Comparison of ENCODE assay signal across 27 cellular contexts in genomic region chrX:145502670-145503069, GRCh38.
"Had no signal": no experiment of that assay in that cellular context is flagged by ENCODE, and none has a peak within 500 bp of the region (broad histone marks: within the 10 kb centered on the region; RNA-seq: fewer than 3 reads in every experiment).

No MANE protein-coding gene starts in this region.

- H3K4me3 ChIP-seq: pancreas, prostate gland, right lobe of liver, sigmoid colon, stomach, thoracic aorta, thyroid gland, tibial nerve, upper lobe of left lung, vagina had no signal

- H3K4me3 Mint-ChIP-seq: natural killer cell treated with Interleukin-12 subunit alpha and Interleukin-12 subunit beta and Interleukin-15 and Interleukin-18, amount 100 ng/mL, for 72 hours; nephron progenitor cell; neural crest cell; stimulated activated effector memory CD8-positive, alpha-beta T cell treated with anti-CD3 and anti-CD28 coated beads, Interleukin-12 subunit alpha, Interleukin-12 subunit beta, amount 100 ng/mL, for 72 hours; stimulated activated naive B cell treated with anti-CD40 and anti-IgM and Interleukin-4, amounts not matched to agents 10 μg/mL and 1 μg/mL and 100 μg/mL, for 72 hours; stimulated activated naive CD8-positive, alpha-beta T cell treated with anti-CD3 and anti-CD28 coated beads, Interleukin-15, Interleukin-2, amounts not matched to agents 100 ng/mL and 50 ng/mL, for 24 hours had no signal

- H3K9me3 Mint-ChIP-seq: natural killer cell treated with Interleukin-12 subunit alpha and Interleukin-12 subunit beta and Interleukin-15 and Interleukin-18, amount 100 ng/mL, for 72 hours; stimulated activated naive CD8-positive, alpha-beta T cell treated with anti-CD3 and anti-CD28 coated beads, Interleukin-15, Interleukin-2, amounts not matched to agents 100 ng/mL and 50 ng/mL, for 24 hours had no signal

- H3K36me3 Mint-ChIP-seq: stimulated activated effector memory CD8-positive, alpha-beta T cell treated with anti-CD3 and anti-CD28 coated beads, Interleukin-12 subunit alpha, Interleukin-12 subunit beta, amount 100 ng/mL, for 72 hours; stimulated activated naive B cell treated with anti-CD40 and anti-IgM and Interleukin-4, amounts not matched to agents 10 μg/mL and 1 μg/mL and 100 μg/mL, for 72 hours had no signal

- H3K27ac ChIP-seq: neutrophil, pancreas, prostate gland, right lobe of liver, sigmoid colon, stomach, thoracic aorta, thyroid gland, tibial nerve, upper lobe of left lung, vagina had no signal

- H3K27me3 ChIP-seq: neutrophil, pancreas, right lobe of liver, sigmoid colon, stomach, thyroid gland, tibial nerve, upper lobe of left lung, vagina had no signal

- H3K4me1 ChIP-seq: pancreas, prostate gland, right lobe of liver, sigmoid colon, stomach, thyroid gland, tibial nerve, upper lobe of left lung, vagina had no signal

- H3K27ac Mint-ChIP-seq: natural killer cell treated with Interleukin-12 subunit alpha and Interleukin-12 subunit beta and Interleukin-15 and Interleukin-18, amount 100 ng/mL, for 72 hours; nephron progenitor cell; stimulated activated effector memory CD8-positive, alpha-beta T cell treated with anti-CD3 and anti-CD28 coated beads, Interleukin-12 subunit alpha, Interleukin-12 subunit beta, amount 100 ng/mL, for 72 hours; stimulated activated naive B cell treated with anti-CD40 and anti-IgM and Interleukin-4, amounts not matched to agents 10 μg/mL and 1 μg/mL and 100 μg/mL, for 72 hours; stimulated activated naive CD8-positive, alpha-beta T cell treated with anti-CD3 and anti-CD28 coated beads, Interleukin-15, Interleukin-2, amounts not matched to agents 100 ng/mL and 50 ng/mL, for 24 hours had no signal

- ATAC-seq: natural killer cell treated with Interleukin-12 subunit alpha and Interleukin-12 subunit beta and Interleukin-15 and Interleukin-18, amount 100 ng/mL, for 72 hours; pancreas; right cardiac atrium; right lobe of liver; stimulated activated effector memory CD8-positive, alpha-beta T cell treated with anti-CD3 and anti-CD28 coated beads, Interleukin-12 subunit alpha, Interleukin-12 subunit beta, amount 100 ng/mL, for 72 hours; stimulated activated naive B cell treated with anti-CD40 and anti-IgM and Interleukin-4, amounts not matched to agents 10 μg/mL and 1 μg/mL and 100 μg/mL, for 72 hours had no signal

- H3K9me3 ChIP-seq: neutrophil, pancreas, prostate gland, right lobe of liver, sigmoid colon, stomach, thoracic aorta, thyroid gland, tibial nerve, upper lobe of left lung, vagina had no signal

- FAIRE-seq: pancreas, small intestine, urothelium cell line had no signal

- H3K4me1 Mint-ChIP-seq: nephron progenitor cell; stimulated activated effector memory CD8-positive, alpha-beta T cell treated with anti-CD3 and anti-CD28 coated beads, Interleukin-12 subunit alpha, Interleukin-12 subunit beta, amount 100 ng/mL, for 72 hours; stimulated activated naive B cell treated with anti-CD40 and anti-IgM and Interleukin-4, amounts not matched to agents 10 μg/mL and 1 μg/mL and 100 μg/mL, for 72 hours had no signal

- H3K36me3 ChIP-seq: neutrophil, pancreas, prostate gland, right lobe of liver, sigmoid colon, stomach, thoracic aorta, thyroid gland, tibial nerve, upper lobe of left lung, vagina had no signal

- DNase-seq: nephron progenitor cell; nucleus accumbens; pancreas; right cardiac atrium; right lobe of liver; sigmoid colon; small intestine; stimulated activated CD4-positive, alpha-beta T cell treated with anti-CD3 and anti-CD28 coated beads, Interleukin-15, amount 100 ng/mL, for 24 hours; stimulated activated CD4-positive, alpha-beta T cell treated with anti-CD3 and anti-CD28 coated beads, Interleukin-2, amount 100 ng/mL, for 24 hours; stimulated activated CD4-positive, alpha-beta T cell treated with anti-CD3 and anti-CD28 coated beads, Interleukin-2, amount 100 ng/mL, for 48 hours; stimulated activated CD4-positive, alpha-beta T cell treated with anti-CD3 and anti-CD28 coated beads, Interleukin-4, amount 100 ng/mL, for 24 hours; stimulated activated naive B cell treated with anti-CD40 and anti-IgM and Interleukin-4, amounts not matched to agents 10 μg/mL and 1 μg/mL and 100 μg/mL, for 72 hours; stimulated activated naive CD4-positive, alpha-beta T cell treated with Interleukin-2 at 50 U/mL for 16 hours; stomach; thyroid gland; trophoblast cell; upper lobe of left lung had no signal

- H3K27me3 Mint-ChIP-seq: natural killer cell treated with Interleukin-12 subunit alpha and Interleukin-12 subunit beta and Interleukin-15 and Interleukin-18, amount 100 ng/mL, for 72 hours; stimulated activated naive B cell treated with anti-CD40 and anti-IgM and Interleukin-4, amounts not matched to agents 10 μg/mL and 1 μg/mL and 100 μg/mL, for 72 hours; stimulated activated naive CD8-positive, alpha-beta T cell treated with anti-CD3 and anti-CD28 coated beads, Interleukin-15, Interleukin-2, amounts not matched to agents 100 ng/mL and 50 ng/mL, for 24 hours had no signal
